In genomic region chr2:175793649-175794048, GRCh38 we compare ENCODE assay signal across 18 cellular contexts.
DNase-seq lines count a peak whose midpoint lies in the region; TF ChIP-seq lines count a peak whose summit lies in the region.
"Had no signal": no experiment of that assay in that cellular context is flagged by ENCODE, and none has a peak within 500 bp of the region (broad histone marks: within the 10 kb centered on the region; RNA-seq: fewer than 3 reads in every experiment).

No MANE protein-coding gene starts in this region.

- TF ChIP-seq EP300 in esophagus muscularis mucosa (IDR thresholded peaks at IDR 0.05): no peak

- H3K27me3 ChIP-seq in esophagus muscularis mucosa: no peaks in the 10 kb centered on the region
- H3K27me3 ChIP-seq: BLaER1 had no signal

- 87% methylated on average over 3 of the region's 3 CpGs for WGBS in esophagus muscularis mucosa

- H3K27ac ChIP-seq in esophagus muscularis mucosa (replicated peaks in 1 of 4): no peak overlapping the region
- H3K27ac ChIP-seq: 22Rv1, BLaER1, C4-2B had no signal

- DNase-seq in NCI-H146 (lab: John Stamatoyannopoulos, UW) (peak; percentile 15), NCI-H146 treated with DMSO at 0.1 percent for 48 hours (lab: John Stamatoyannopoulos, UW; ENCODE audit: unreplicated experiment) (no peak), SIG-M5 treated with dmso at 0.1 percent for 504 hours (lab: John Stamatoyannopoulos, UW; ENCODE audit: unreplicated experiment) (peak; percentile 29), SIG-M5 (lab: John Stamatoyannopoulos, UW) (no peak), esophagus muscularis mucosa (ENCODE audit: extremely low spot score) (peak; percentile 83), GF-D8 (lab: John Stamatoyannopoulos, UW) (no peak)
- DNase-seq in stimulated activated CD4-positive, alpha-beta T cell treated with anti-CD3 and anti-CD28 coated beads, Interleukin-1b, Interleukin-23, amount 100 ng/mL, for 48 hours: no peak
- DNase-seq: Caco-2; CD4-positive, CD25-positive, alpha-beta regulatory T cell; CD8-positive, alpha-beta T cell; DMS153; DND-41; H9 had no signal

- H3K4me1 ChIP-seq in esophagus muscularis mucosa: no peaks in the 10 kb centered on the region
- H3K4me1 ChIP-seq: BLaER1, Caco-2 had no signal

- no peak overlapping the region for H3K4me3 ChIP-seq in esophagus muscularis mucosa
- H3K4me3 ChIP-seq: BLaER1, GM12878, GM23338 had no signal

- peaks cover 0 to 19% (median 14%) of the 10 kb centered on the region in 4 donors for H3K9me3 ChIP-seq in esophagus muscularis mucosa

- intact Hi-C loops in esophagus muscularis mucosa (cut with DNase I): no loop called here

- H3K36me3 ChIP-seq in esophagus muscularis mucosa: no peaks in the 10 kb centered on the region
- H3K36me3 ChIP-seq: BLaER1 had no signal

- no peak for TF ChIP-seq CTCF in esophagus muscularis mucosa (IDR thresholded peaks at IDR 0.05)

- TF ChIP-seq POLR2A in esophagus muscularis mucosa (IDR thresholded peaks at IDR 0.05; ENCODE audit: low read depth): no peak

Comparison
In these comparisons a context has a peak if more than half of its experiments do, and no peak if none do; other contexts are left out.
1. DNase-seq: peak in NCI-H146 (single experiment), SIG-M5 treated with dmso at 0.1 percent for 504 hours (single experiment) and esophagus muscularis mucosa (single experiment); none in NCI-H146 treated with DMSO at 0.1 percent for 48 hours (single experiment), SIG-M5 (single experiment), stimulated activated CD4-positive, alpha-beta T cell treated with anti-CD3 and anti-CD28 coated beads, Interleukin-1b, Interleukin-23, amount 100 ng/mL, for 48 hours (single experiment) and GF-D8 (single experiment).